Comparison of ENCODE assay signal across 19 cellular contexts in genomic region chr3:86269364-86270155, GRCh38.
"Had no signal": no experiment of that assay in that cellular context is flagged by ENCODE, and none has a peak within 500 bp of the region (broad histone marks: within the 10 kb centered on the region; RNA-seq: fewer than 3 reads in every experiment).

No MANE protein-coding gene starts in this region.

- H3K27me3 Mint-ChIP-seq: dendritic cell treated with granulocyte-macrophage colony-stimulating factor and Interleukin-4, amounts not matched to agents 40 ng/mL and 50 ng/mL, for 4 days; effector memory CD8-positive, alpha-beta T cell; naive B cell; type B pancreatic cell had no signal

- H3K27ac ChIP-seq: esophagus squamous epithelium, gastroesophageal sphincter, right atrium auricular region, uterus had no signal

- H3K4me3 ChIP-seq: esophagus squamous epithelium, gastroesophageal sphincter, right atrium auricular region, uterus had no signal

- H3K27ac Mint-ChIP-seq: dendritic cell treated with granulocyte-macrophage colony-stimulating factor and Interleukin-4, amounts not matched to agents 40 ng/mL and 50 ng/mL, for 4 days; effector memory CD8-positive, alpha-beta T cell; nephron; type B pancreatic cell had no signal

- H3K4me1 Mint-ChIP-seq: naive B cell had no signal

- H3K36me3 Mint-ChIP-seq: naive B cell, type B pancreatic cell had no signal

- FAIRE-seq: colon, kidney, small intestine had no signal

- H3K4me3 Mint-ChIP-seq: dendritic cell treated with granulocyte-macrophage colony-stimulating factor and Interleukin-4, amounts not matched to agents 40 ng/mL and 50 ng/mL, for 4 days; effector memory CD8-positive, alpha-beta T cell; naive B cell; nephron; type B pancreatic cell had no signal

- H3K36me3 ChIP-seq: esophagus squamous epithelium, gastroesophageal sphincter, right atrium auricular region had no signal

- ATAC-seq: effector memory CD8-positive, alpha-beta T cell; gastroesophageal sphincter; left cardiac atrium; left ventricle myocardium superior had no signal

- H3K9me3 Mint-ChIP-seq: dendritic cell treated with granulocyte-macrophage colony-stimulating factor and Interleukin-4, amounts not matched to agents 40 ng/mL and 50 ng/mL, for 4 days; effector memory CD8-positive, alpha-beta T cell; nephron; type B pancreatic cell had no signal

- DNase-seq: effector memory CD8-positive, alpha-beta T cell; esophagus squamous epithelium; foreskin fibroblast; kidney; left cardiac atrium; left ventricle myocardium superior; mesendoderm; naive B cell; posterior cingulate gyrus; small intestine; stimulated activated CD4-positive, alpha-beta T cell treated with anti-CD3 and anti-CD28 coated beads, Interleukin-2, amount 100 ng/mL, for 48 hours; stimulated activated naive CD4-positive, alpha-beta T cell treated with Interleukin-2 at 50 U/mL for 16 hours; uterus had no signal

- H3K9me3 ChIP-seq: esophagus squamous epithelium, gastroesophageal sphincter, right atrium auricular region, uterus had no signal

- H3K27me3 ChIP-seq: esophagus squamous epithelium, gastroesophageal sphincter, right atrium auricular region, uterus had no signal

- H3K4me1 ChIP-seq: esophagus squamous epithelium, gastroesophageal sphincter, right atrium auricular region, uterus had no signal
